In the genomic region with DNA sequence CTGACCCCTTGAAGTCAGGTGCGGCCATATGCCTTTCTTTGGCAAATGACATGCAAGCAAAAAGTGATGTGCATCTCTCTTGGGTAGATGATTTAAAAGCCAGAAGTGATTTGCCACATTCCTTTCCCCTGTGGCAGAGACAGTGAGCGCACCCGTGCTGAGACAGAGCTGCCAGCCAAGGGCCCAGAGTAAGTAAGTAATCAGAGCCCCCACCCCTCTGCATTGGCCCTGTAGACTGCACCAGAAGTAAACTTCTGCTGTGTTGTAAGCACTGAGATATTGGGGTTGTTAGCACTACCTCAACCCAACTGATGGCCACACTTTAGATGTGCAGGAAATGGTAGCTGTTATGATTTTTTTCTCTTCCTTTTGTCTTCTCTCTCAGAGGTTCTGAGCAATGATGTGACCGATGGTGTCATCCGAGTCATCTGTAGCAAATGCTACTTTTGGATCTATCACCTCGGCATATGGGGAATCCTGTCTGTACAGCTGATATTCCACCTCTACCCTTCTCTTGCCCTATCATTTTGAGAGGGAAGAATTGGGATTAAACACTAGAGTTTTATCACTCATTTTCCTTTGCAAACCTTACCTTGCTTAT, we compare ENCODE assay signal across 19 cellular contexts. TPM values are rescaled to one million over a fixed set of nuclear protein-coding genes. Genes with fewer than 3 reads are reported as not detected.
DNase-seq lines count a peak whose midpoint lies in the region; ATAC-seq, FAIRE-seq and TF ChIP-seq lines count a peak whose summit lies in the region.
"Had no signal": no experiment of that assay in that cellular context is flagged by ENCODE, and none has a peak within 500 bp of the region (broad histone marks: within the 10 kb centered on the region; RNA-seq: fewer than 3 reads in every experiment).

No MANE protein-coding gene starts in this region.

- H3K27me3 ChIP-seq in CD4-positive, CD25-positive, alpha-beta regulatory T cell (ENCODE audit: control insufficient read depth, insufficient read depth, low read length): no peaks in the 10 kb centered on the region
- H3K27me3 ChIP-seq in HCT116 (ENCODE audit: insufficient read depth, low read length) (peaks cover 35% of the 10 kb centered on the region), mesenchymal stem cell (ENCODE audit: control insufficient read depth in 1 of 2, insufficient read depth in 1 of 2, low read length in 2 of 2) (no peaks in the 10 kb centered on the region), HepG2 (ENCODE audit: control insufficient read depth in 1 of 2, insufficient read depth in 2 of 2, low read length in 2 of 2) (peaks cover 0 to 4% of the 10 kb centered on the region in 2 experiments; a peak in 2 of 5 replicates)
- H3K27me3 ChIP-seq: ovary had no signal

- H3K4me3 Mint-ChIP-seq in CD4-positive, CD25-positive, alpha-beta regulatory T cell: no peak overlapping the region
- H3K4me3 Mint-ChIP-seq in activated T-helper 17 cell treated with anti-CD3 and anti-CD28 coated beads, Interleukin-2, amount 50 U/mL, for 72 hours: no peak overlapping the region
- H3K4me3 Mint-ChIP-seq: effector memory CD8-positive, alpha-beta T cell; T-helper 2 cell treated with Interferon-gamma antibody and Interleukin-4, amounts not matched to agents 5 μg/mL and 100 μg/mL, for 36 hours had no signal

- H3K9ac ChIP-seq in HCT116 (ENCODE audit: low read length) (no peak overlapping the region), mesenchymal stem cell (ENCODE audit: low read length) (peak overlapping the region; percentile 7), HepG2 (ENCODE audit: insufficient read depth, low read depth, low read length) (no peak overlapping the region)

- H3K27ac ChIP-seq in CD4-positive, CD25-positive, alpha-beta regulatory T cell (ENCODE audit: insufficient read depth, low read length, poor library complexity, severe bottlenecking): no peak overlapping the region
- no peak overlapping the region for H3K27ac ChIP-seq in HCT116 (ENCODE audit: low read depth, low read length)
- peak overlapping the region; percentile 99 for H3K27ac ChIP-seq in mesenchymal stem cell (ENCODE audit: low read length, poor library complexity, severe bottlenecking)
- no peak overlapping the region for H3K27ac ChIP-seq in HepG2 (ENCODE audit: extremely low read length, insufficient read depth, low read length)
- H3K27ac ChIP-seq: C4-2B, ovary, thoracic aorta had no signal

- RAD21 ChIA-PET in HCT116 (lab: Charles Lee; ENCODE audit: low non-redundant PET in 1 of 2, low total read pairs in 2 of 2, uncharacterized antibody in 2 of 2, unreplicated experiment in 2 of 2): no interaction called here

- ATAC-seq in CD4-positive, CD25-positive, alpha-beta regulatory T cell (ENCODE audit: low read depth in 2 of 2): no peak
- ATAC-seq in HCT116: no peak
- ATAC-seq in activated T-helper 17 cell treated with anti-CD3 and anti-CD28 coated beads, Interleukin-2, amount 50 U/mL, for 72 hours (replicated peaks): no peak
- no peak for ATAC-seq in HepG2
- ATAC-seq: effector memory CD8-positive, alpha-beta T cell had no signal

- H3K27me3 Mint-ChIP-seq in CD4-positive, CD25-positive, alpha-beta regulatory T cell: no peaks in the 10 kb centered on the region
- H3K27me3 Mint-ChIP-seq in activated T-helper 17 cell treated with anti-CD3 and anti-CD28 coated beads, Interleukin-2, amount 50 U/mL, for 72 hours: no peaks in the 10 kb centered on the region
- H3K27me3 Mint-ChIP-seq: effector memory CD8-positive, alpha-beta T cell had no signal

- peak overlapping the region; percentile 87 for H2BK5ac ChIP-seq in mesenchymal stem cell (ENCODE audit: low read depth, low read length, poor library complexity, severe bottlenecking)

- no peak for TF ChIP-seq EP300 in HepG2 (IDR thresholded peaks at IDR 0.05; ENCODE audit: low read depth in 2 of 2, low read length in 2 of 2)
- no peak for TF ChIP-seq EP300 in HepG2 (CRISPR knock-in tag; IDR thresholded peaks at IDR 0.05; ENCODE audit: borderline replicate concordance)

- TF ChIP-seq POLR2A in HCT116 (IDR thresholded peaks at IDR 0.05; ENCODE audit: borderline replicate concordance, extremely low read depth, insufficient read depth, insufficient read length): no peak
- TF ChIP-seq POLR2A in HepG2 (IDR thresholded peaks at IDR 0.05; ENCODE audit: insufficient read depth in 1 of 2, low read depth in 2 of 2, low read length in 2 of 2): no peak

- H2AFZ ChIP-seq in HCT116 (ENCODE audit: low read depth, low read length, poor library complexity, severe bottlenecking) (no peak overlapping the region), mesenchymal stem cell (ENCODE audit: low read depth, low read length) (no peak overlapping the region), HepG2 (ENCODE audit: low read length) (no peak overlapping the region)

- H3K79me2 ChIP-seq in HCT116 (ENCODE audit: insufficient read depth, low read length): no peaks in the 10 kb centered on the region
- no peaks in the 10 kb centered on the region for H3K79me2 ChIP-seq in HepG2 (ENCODE audit: insufficient read depth, low read length)

- peak overlapping the region; percentile 61 for H4K8ac ChIP-seq in mesenchymal stem cell (ENCODE audit: low read length)

- H3K4me2 ChIP-seq in HCT116 (ENCODE audit: low read length) (peak overlapping the region; percentile 50; the same call in 1 of the 2 replicates), mesenchymal stem cell (ENCODE audit: low read length, poor library complexity, severe bottlenecking) (no peak overlapping the region), HepG2 (ENCODE audit: low read depth, low read length) (no peak overlapping the region)

- H3K4me1 Mint-ChIP-seq in CD4-positive, CD25-positive, alpha-beta regulatory T cell: peaks cover 0 to 9% (median 4%) of the 10 kb centered on the region in 4 donors
- H3K4me1 Mint-ChIP-seq in activated T-helper 17 cell treated with anti-CD3 and anti-CD28 coated beads, Interleukin-2, amount 50 U/mL, for 72 hours: peaks cover 15% of the 10 kb centered on the region

- peak overlapping the region; percentile 37 to 85 for H3K18ac ChIP-seq in mesenchymal stem cell (ENCODE audit: low read depth in 1 of 2, low read length in 2 of 2)

- H2AK5ac ChIP-seq in mesenchymal stem cell (ENCODE audit: low read length, severe bottlenecking): peak overlapping the region; percentile 20

- FAIRE-seq in HepG2 (lab: Jason Lieb, UNC): no peak

- no peaks in the 10 kb centered on the region for H3K9me3 ChIP-seq in CD4-positive, CD25-positive, alpha-beta regulatory T cell (ENCODE audit: control insufficient read depth in 2 of 2, low read length in 2 of 2)
- no peaks in the 10 kb centered on the region for H3K9me3 ChIP-seq in HCT116 (ENCODE audit: control insufficient read depth in 1 of 2, insufficient read depth in 1 of 2, low read depth in 1 of 2, low read length in 2 of 2)
- H3K9me3 ChIP-seq in mesenchymal stem cell (ENCODE audit: control insufficient read depth, low read length): no peaks in the 10 kb centered on the region
- no peaks in the 10 kb centered on the region for H3K9me3 ChIP-seq in HepG2 (ENCODE audit: low read length)
- H3K9me3 ChIP-seq: ovary, thoracic aorta had no signal

- CTCF ChIA-PET in HCT116 (lab: Charles Lee) (no interaction called here), HepG2 (lab: Yijun Ruan, JAX; ENCODE audit: low intra/inter-chr PET ratio, low total read pairs) (no interaction called here)

- DNase-seq in CD4-positive, CD25-positive, alpha-beta regulatory T cell: no peak
- DNase-seq in HCT116 (ENCODE audit: low read depth, low spot score) (no peak), mesenchymal stem cell (no peak), OCI-M2 (lab: John Stamatoyannopoulos, UW; ENCODE audit: unreplicated experiment) (no peak), HepG2 (ENCODE audit: low spot score) (no peak), T-helper 2 cell (no peak)
- DNase-seq: activated CD4-positive, alpha-beta T cell treated with anti-CD3 and anti-CD28 coated beads for 1 hour; DMS79 treated with DMSO at 0.1 percent for 48 hours; effector memory CD8-positive, alpha-beta T cell; hypothalamus; left cardiac atrium; NCI-H1105 treated with DMSO at 0.1 percent for 48 hours; NCI-H2171 treated with DMSO at 0.1 percent for 48 hours; NCI-H774; ovary had no signal

- peak overlapping the region in 2 of 3 donors; percentile 51 to 52 for H3K27ac Mint-ChIP-seq in CD4-positive, CD25-positive, alpha-beta regulatory T cell
- H3K27ac Mint-ChIP-seq in activated T-helper 17 cell treated with anti-CD3 and anti-CD28 coated beads, Interleukin-2, amount 50 U/mL, for 72 hours: peak overlapping the region; percentile 58
- H3K27ac Mint-ChIP-seq: effector memory CD8-positive, alpha-beta T cell; T-helper 2 cell treated with Interferon-gamma antibody and Interleukin-4, amounts not matched to agents 5 μg/mL and 100 μg/mL, for 36 hours had no signal

- BruUV-seq in HCT116 (replicated peaks; lab: Mats Ljungman, UMichigan) (no TSS peak), HepG2 (replicated peaks; lab: Mats Ljungman, UMichigan) (no TSS peak)

- intact Hi-C loops in HCT116 (cut with micrococcal nuclease): no loop called here
- intact Hi-C loops in HepG2 (cut with micrococcal nuclease; ENCODE audit: unreplicated experiment): no loop called here

- peak overlapping the region; percentile 82 for H4K91ac ChIP-seq in mesenchymal stem cell (ENCODE audit: low read length)

- no peak overlapping the region for H3K14ac ChIP-seq in mesenchymal stem cell (ENCODE audit: low read length in 2 of 2)

- TF ChIP-seq CTCF in HCT116 (IDR thresholded peaks at IDR 0.05 in 2 of 3, conservative IDR thresholded peaks at IDR 0.05 in 1 of 3; ENCODE audit: borderline replicate concordance in 1 of 3, insufficient read depth in 1 of 3, low read depth in 2 of 3, low read length in 2 of 3) (no peak), HepG2 (CRISPR knock-in tag; IDR thresholded peaks at IDR 0.05) (no peak)

- no peak overlapping the region for H3K23ac ChIP-seq in mesenchymal stem cell (ENCODE audit: low read length in 2 of 2)

- peak overlapping the region; percentile 59 to 86 for H2BK12ac ChIP-seq in mesenchymal stem cell (ENCODE audit: low read length in 2 of 2)

- no peak overlapping the region for H2BK120ac ChIP-seq in mesenchymal stem cell (ENCODE audit: low read depth, low read length)

- no peaks in the 10 kb centered on the region for H4K20me1 ChIP-seq in HCT116 (ENCODE audit: insufficient read depth)
- H4K20me1 ChIP-seq in HepG2 (ENCODE audit: insufficient read depth, low read length): no peaks in the 10 kb centered on the region

- H3K4ac ChIP-seq in mesenchymal stem cell (ENCODE audit: low read depth in 1 of 2, low read length in 2 of 2): peak overlapping the region; percentile 46 to 56

- TF ChIP-seq RAD21 in HCT116 (IDR thresholded peaks at IDR 0.05; ENCODE audit: low read depth) (no peak), HepG2 (CRISPR knock-in tag; IDR thresholded peaks at IDR 0.05) (no peak)

- no peak overlapping the region for H2BK15ac ChIP-seq in mesenchymal stem cell (ENCODE audit: low read depth, poor library complexity, severe bottlenecking)

- peaks cover 76% of the 10 kb centered on the region for H3K36me3 Mint-ChIP-seq in CD4-positive, CD25-positive, alpha-beta regulatory T cell
- peaks cover 99% of the 10 kb centered on the region for H3K36me3 Mint-ChIP-seq in activated T-helper 17 cell treated with anti-CD3 and anti-CD28 coated beads, Interleukin-2, amount 50 U/mL, for 72 hours (ENCODE audit: low read depth)

- no peaks in the 10 kb centered on the region for H3K79me1 ChIP-seq in mesenchymal stem cell (replicated peaks; ENCODE audit: low read length, poor library complexity, severe bottlenecking)

- POLR2A ChIA-PET in HCT116 (lab: Charles Lee) (no interaction called here), HepG2 (lab: Yijun Ruan, JAX) (no interaction called here)

- in situ Hi-C loops in HepG2 (cut with HindIII; ENCODE audit: extremely low pct_ligation_motif_present, low pct_unique_long_range_greater_than_20kb): loop anchor here (5.0 kb wide), 1 partner anchor 287 kb away; a partner anchor contains a TSS

- 34% methylated on average over 6 of the region's 6 CpGs for WGBS in mesenchymal stem cell
- WGBS in HepG2 (ENCODE audit: low lambda C conversion rate): 1% methylated on average over 6 of the region's 6 CpGs

- H3K36me3 ChIP-seq in CD4-positive, CD25-positive, alpha-beta regulatory T cell (ENCODE audit: control insufficient read depth, insufficient read depth, low read length): peaks cover 96% of the 10 kb centered on the region
- no peaks in the 10 kb centered on the region for H3K36me3 ChIP-seq in HCT116 (ENCODE audit: control insufficient read depth in 1 of 2, insufficient read depth in 2 of 2, low read length in 2 of 2)
- peaks cover 0 to 3% of the 10 kb centered on the region in 2 experiments for H3K36me3 ChIP-seq in mesenchymal stem cell (ENCODE audit: control insufficient read depth in 1 of 2, insufficient read depth in 2 of 2, low read depth in 1 of 2, low read length in 2 of 2)
- H3K36me3 ChIP-seq in HepG2 (replicated peaks in 1 of 2; ENCODE audit: control insufficient read depth in 1 of 2, insufficient read depth in 2 of 2, low read length in 2 of 2): no peaks in the 10 kb centered on the region
- H3K36me3 ChIP-seq: ovary, thoracic aorta had no signal

- no peak overlapping the region for H3K4me3 ChIP-seq in CD4-positive, CD25-positive, alpha-beta regulatory T cell (ENCODE audit: low read depth, low read length)
- H3K4me3 ChIP-seq in HCT116 (replicated peaks in 1 of 2; ENCODE audit: low read depth in 1 of 2, low read length in 2 of 2): no peak overlapping the region
- H3K4me3 ChIP-seq in mesenchymal stem cell (ENCODE audit: insufficient read depth in 1 of 2, low read depth in 1 of 2, low read length in 2 of 2): no peak overlapping the region
- H3K4me3 ChIP-seq in HepG2 (replicated peaks in 1 of 3; ENCODE audit: insufficient read depth in 1 of 3, low read depth in 2 of 3, low read length in 3 of 3): no peak overlapping the region
- H3K4me3 ChIP-seq: ovary, thoracic aorta had no signal

- H3K9me3 Mint-ChIP-seq in CD4-positive, CD25-positive, alpha-beta regulatory T cell: no peaks in the 10 kb centered on the region
- H3K9me3 Mint-ChIP-seq in activated T-helper 17 cell treated with anti-CD3 and anti-CD28 coated beads, Interleukin-2, amount 50 U/mL, for 72 hours: no peaks in the 10 kb centered on the region
- H3K9me3 Mint-ChIP-seq: effector memory CD8-positive, alpha-beta T cell; T-helper 2 cell treated with Interferon-gamma antibody and Interleukin-4, amounts not matched to agents 5 μg/mL and 100 μg/mL, for 36 hours had no signal

- no peaks in the 10 kb centered on the region for H3K9me2 ChIP-seq in HCT116 (ENCODE audit: insufficient read depth)

- no peaks in the 10 kb centered on the region for H3K4me1 ChIP-seq in CD4-positive, CD25-positive, alpha-beta regulatory T cell (ENCODE audit: control insufficient read depth, insufficient read depth, low read length, poor library complexity, severe bottlenecking)
- H3K4me1 ChIP-seq in HCT116 (ENCODE audit: control insufficient read depth in 1 of 2, insufficient read depth in 2 of 2, low read length in 2 of 2) (peaks cover 0 to 21% of the 10 kb centered on the region in 2 experiments; a peak in 3 of 4 replicates), mesenchymal stem cell (ENCODE audit: control insufficient read depth, insufficient read depth, low read depth, low read length) (peaks cover 12% of the 10 kb centered on the region), HepG2 (ENCODE audit: insufficient read depth, low read length) (no peaks in the 10 kb centered on the region)

RNA-seq across cellular contexts. Expression of a gene that starts 58.0 kb away (rescaled TPM):
- 354 TPM for total RNA-seq in CD4-positive, CD25-positive, alpha-beta regulatory T cell
- polyA plus RNA-seq in CD4-positive, CD25-positive, alpha-beta regulatory T cell: 10 to 100 TPM; 65.9 to 76.0 (median 69.4) TPM
- total RNA-seq in HCT116 (2021; ENCODE audit: unreplicated experiment): 0.89 TPM
- not detected in 2 replicates for polyA plus RNA-seq in HCT116 (2012)
- total RNA-seq in activated T-helper 17 cell treated with anti-CD3 and anti-CD28 coated beads, Interleukin-2, amount 50 U/mL, for 72 hours: 100 to 1,000 TPM; 229 to 244 TPM
- polyA plus RNA-seq in mesenchymal stem cell (2013, experiment 1 of 2): 1.5 TPM
- polyA plus RNA-seq in mesenchymal stem cell (2013, experiment 2 of 2): 1.2 TPM
- not detected in 2 replicates for total RNA-seq in HepG2 (2016; rRNA removed; fragmentation: Illumina TruSeq; extraction: Trizol)
- not detected in 2 replicates for total RNA-seq in HepG2 (2016; cell fraction: cytosol; rRNA removed; fragmentation: Illumina TruSeq; extraction: Trizol; ENCODE audit: low read depth)
- total RNA-seq in HepG2 (2016; cell fraction: insoluble cytoplasmic fraction; rRNA removed; fragmentation: Illumina TruSeq; extraction: Trizol): not detected in 2 replicates
- not detected in 2 replicates for total RNA-seq in HepG2 (2016; cell fraction: membrane; rRNA removed; fragmentation: Illumina TruSeq; extraction: Trizol)
- total RNA-seq in HepG2 (2016; cell fraction: nucleus; rRNA removed; fragmentation: Illumina TruSeq; extraction: Trizol): not detected in 2 replicates
- polyA plus RNA-seq in HepG2 (2011; rRNA removed): not detected in 2 replicates
- 0.01 and 0.03 TPM in 2 replicates for polyA plus RNA-seq in HepG2 (2011; cell fraction: cytosol; rRNA removed)
- 0.03 TPM in 1 of 2 replicates, not detected in the other for polyA plus RNA-seq in HepG2 (2011; cell fraction: nucleus; rRNA removed)
- polyA plus RNA-seq in HepG2 (2012): not detected in 2 replicates
- polyA plus RNA-seq in HepG2 (2016; cell fraction: cytosol; fragmentation: Illumina TruSeq; extraction: Trizol; ENCODE audit: low read depth): not detected in 2 replicates
- not detected in 2 replicates for polyA plus RNA-seq in HepG2 (2016; cell fraction: insoluble cytoplasmic fraction; fragmentation: Illumina TruSeq; extraction: Trizol; ENCODE audit: low read depth)
- not detected in 2 replicates for polyA plus RNA-seq in HepG2 (2016; cell fraction: membrane; fragmentation: Illumina TruSeq; extraction: Trizol; ENCODE audit: low read depth)
- not detected in 2 replicates for polyA plus RNA-seq in HepG2 (2016; cell fraction: nucleus; fragmentation: Illumina TruSeq; extraction: Trizol; ENCODE audit: insufficient read depth, low read depth)
- polyA minus RNA-seq in HepG2 (2011; rRNA and poly(A)+ RNA removed; ENCODE audit: low replicate concordance): 0.62 and 0.89 TPM in 2 replicates
- not detected in 2 replicates for polyA minus RNA-seq in HepG2 (2011; cell fraction: cytosol; rRNA and poly(A)+ RNA removed)
- not detected in 2 replicates for polyA minus RNA-seq in HepG2 (2011; cell fraction: nucleus; rRNA and poly(A)+ RNA removed)

Comparison
In these comparisons a context has a peak if more than half of its experiments do, and no peak if none do; other contexts are left out.
1. RNA of a gene that starts 58.0 kb away (total RNA-seq): 354 TPM in CD4-positive, CD25-positive, alpha-beta regulatory T cell (single experiment) and 229 to 244 TPM in activated T-helper 17 cell treated with anti-CD3 and anti-CD28 coated beads, Interleukin-2, amount 50 U/mL, for 72 hours; 0.89 TPM in HCT116 (single experiment) and not detected in HepG2; every median in the first group is over 100 times any median in the second.